Comparison of ENCODE assay signal across 30 cellular contexts in genomic region chr6:104617541-104618072, GRCh38.
"Had no signal": no experiment of that assay in that cellular context is flagged by ENCODE, and none has a peak within 500 bp of the region (broad histone marks: within the 10 kb centered on the region; RNA-seq: fewer than 3 reads in every experiment).

No MANE protein-coding gene starts in this region.

- H3K4me3 ChIP-seq: colonic mucosa, esophagus squamous epithelium, heart right ventricle, lung, mucosa of descending colon, prostate gland, right atrium auricular region, sigmoid colon, thoracic aorta, transverse colon, vagina had no signal

- DNase-seq: colonic mucosa; dermis blood vessel endothelial cell; effector memory CD8-positive, alpha-beta T cell; erythroblast; esophagus squamous epithelium; foreskin melanocyte; glutamatergic neuron; heart right ventricle; hippocampal formation; kidney glomerular epithelial cell; left ventricle myocardium superior; mesenchymal stem cell; mucosa of descending colon; naive B cell; sigmoid colon; stimulated activated CD4-positive, alpha-beta T cell treated with anti-CD3 and anti-CD28 coated beads, Interleukin-2, amount 100 ng/mL, for 24 hours; stimulated activated CD4-positive, alpha-beta T cell treated with anti-CD3 and anti-CD28 coated beads, Interleukin-4, amount 100 ng/mL, for 24 hours; stimulated activated naive CD8-positive, alpha-beta T cell treated with anti-CD3 and anti-CD28 coated beads, Interleukin-15, Interleukin-2, amounts not matched to agents 100 U/mL and 50 U/mL, for 24 hours; substantia nigra; transverse colon had no signal

- H3K4me3 Mint-ChIP-seq: effector memory CD8-positive, alpha-beta T cell; mesothelial cell of epicardium; naive B cell; natural killer cell treated with Interleukin-12 subunit alpha and Interleukin-12 subunit beta and Interleukin-15 and Interleukin-18, amount 100 ng/mL, for 72 hours; neural crest cell; stimulated activated effector memory CD8-positive, alpha-beta T cell treated with anti-CD3 and anti-CD28 coated beads, Interleukin-12 subunit alpha, Interleukin-12 subunit beta, amount 100 ng/mL, for 72 hours had no signal

- H3K36me3 ChIP-seq: colonic mucosa, esophagus squamous epithelium, heart right ventricle, neutrophil, prostate gland, right atrium auricular region, sigmoid colon, thoracic aorta, transverse colon, vagina had no signal

- H3K4me1 ChIP-seq: colonic mucosa, esophagus squamous epithelium, heart right ventricle, prostate gland, right atrium auricular region, transverse colon, vagina had no signal

- H3K27ac ChIP-seq: colonic mucosa, esophagus squamous epithelium, heart right ventricle, neutrophil, prostate gland, right atrium auricular region, sigmoid colon, thoracic aorta, transverse colon, vagina had no signal

- H3K27me3 ChIP-seq: colonic mucosa, esophagus squamous epithelium, heart right ventricle, neutrophil, right atrium auricular region, sigmoid colon, transverse colon, vagina had no signal

- H3K36me3 Mint-ChIP-seq: mesothelial cell of epicardium; naive B cell; natural killer cell treated with Interleukin-12 subunit alpha and Interleukin-12 subunit beta and Interleukin-15 and Interleukin-18, amount 100 ng/mL, for 72 hours; stimulated activated effector memory CD8-positive, alpha-beta T cell treated with anti-CD3 and anti-CD28 coated beads, Interleukin-12 subunit alpha, Interleukin-12 subunit beta, amount 100 ng/mL, for 72 hours had no signal

- H3K9me3 ChIP-seq: colonic mucosa, esophagus squamous epithelium, heart right ventricle, mucosa of descending colon, neutrophil, prostate gland, right atrium auricular region, sigmoid colon, thoracic aorta, transverse colon, vagina had no signal

- H3K9me3 Mint-ChIP-seq: effector memory CD8-positive, alpha-beta T cell; naive B cell; natural killer cell treated with Interleukin-12 subunit alpha and Interleukin-12 subunit beta and Interleukin-15 and Interleukin-18, amount 100 ng/mL, for 72 hours; neural crest cell; stimulated activated effector memory CD8-positive, alpha-beta T cell treated with anti-CD3 and anti-CD28 coated beads, Interleukin-12 subunit alpha, Interleukin-12 subunit beta, amount 100 ng/mL, for 72 hours had no signal

- H3K27me3 Mint-ChIP-seq: naive B cell had no signal

- H3K27ac Mint-ChIP-seq: effector memory CD8-positive, alpha-beta T cell; mesothelial cell of epicardium; naive B cell; natural killer cell treated with Interleukin-12 subunit alpha and Interleukin-12 subunit beta and Interleukin-15 and Interleukin-18, amount 100 ng/mL, for 72 hours; stimulated activated effector memory CD8-positive, alpha-beta T cell treated with anti-CD3 and anti-CD28 coated beads, Interleukin-12 subunit alpha, Interleukin-12 subunit beta, amount 100 ng/mL, for 72 hours had no signal

- H3K4me1 Mint-ChIP-seq: naive B cell; stimulated activated effector memory CD8-positive, alpha-beta T cell treated with anti-CD3 and anti-CD28 coated beads, Interleukin-12 subunit alpha, Interleukin-12 subunit beta, amount 100 ng/mL, for 72 hours had no signal

- ATAC-seq: effector memory CD8-positive, alpha-beta T cell; heart right ventricle; left ventricle myocardium superior; mucosa of descending colon; natural killer cell treated with Interleukin-12 subunit alpha and Interleukin-12 subunit beta and Interleukin-15 and Interleukin-18, amount 100 ng/mL, for 72 hours; stimulated activated effector memory CD8-positive, alpha-beta T cell treated with anti-CD3 and anti-CD28 coated beads, Interleukin-12 subunit alpha, Interleukin-12 subunit beta, amount 100 ng/mL, for 72 hours; stimulated activated naive CD8-positive, alpha-beta T cell treated with anti-CD3 and anti-CD28 coated beads, Interleukin-15, Interleukin-2, amounts not matched to agents 100 U/mL and 50 U/mL, for 24 hours had no signal
